ENCODE assay signal across 8 cellular contexts in the genomic region with DNA sequence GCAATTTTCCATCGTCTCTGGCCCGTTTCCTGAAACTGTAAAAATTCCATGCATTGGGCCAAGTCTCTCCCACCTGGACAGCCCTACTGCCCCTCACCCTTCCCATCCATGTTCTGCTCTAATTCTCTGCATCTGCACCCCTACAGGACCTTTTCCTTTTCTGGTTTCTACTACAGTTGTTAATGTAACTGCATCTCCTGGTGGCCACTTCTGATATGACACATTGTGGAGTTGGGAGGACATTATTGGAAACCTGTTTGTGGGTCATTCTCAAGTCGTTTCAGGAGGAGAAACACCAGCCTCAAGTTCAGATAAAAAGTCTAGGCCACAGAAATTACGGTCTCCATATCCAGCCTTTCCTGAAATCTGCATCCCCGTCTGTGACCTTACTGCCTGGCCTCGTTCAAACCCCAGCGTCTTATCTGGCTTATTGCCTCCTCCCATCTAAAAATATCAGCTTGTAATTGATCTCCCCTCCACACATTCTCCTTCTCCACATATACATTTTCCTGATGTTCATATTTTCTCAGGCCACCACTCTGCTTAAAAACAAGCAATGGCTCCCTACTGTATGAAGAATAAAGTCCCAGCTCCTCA. TPM values are rescaled to one million over a fixed set of nuclear protein-coding genes. Genes with fewer than 3 reads are reported as not detected.
DNase-seq lines count a peak whose midpoint lies in the region; ATAC-seq and TF ChIP-seq lines count a peak whose summit lies in the region.

No MANE protein-coding gene starts in this region.

- TF ChIP-seq RAD21 in SK-N-SH (IDR thresholded peaks at IDR 0.05; ENCODE audit: low read length) = peak; percentile 74

- ATAC-seq in HG02798 (IDR thresholded peaks at IDR 0.05; ENCODE audit: poor library complexity, unreplicated experiment) (peak; percentile 55), aorta (ENCODE audit: low FRiP score) (peak; percentile 66), GM18858 (IDR thresholded peaks at IDR 0.05; ENCODE audit: unreplicated experiment) (no peak)

- no peaks in the 10 kb centered on the region for H3K79me1 ChIP-seq in mesenchymal stem cell (replicated peaks; ENCODE audit: low read length, poor library complexity, severe bottlenecking)

- POLR2A ChIA-PET in SK-N-SH (lab: Yijun Ruan, JAX) = no interaction called here

- H3K9me3 ChIP-seq in SK-N-SH = no peaks in the 10 kb centered on the region
- peaks cover 8% of the 10 kb centered on the region for H3K9me3 ChIP-seq in mesenchymal stem cell (ENCODE audit: control insufficient read depth, low read length)
- H3K9me3 ChIP-seq in aorta (ENCODE audit: control insufficient read depth, low read length) = peaks cover 2% of the 10 kb centered on the region

- H3K9ac ChIP-seq in SK-N-SH (no peak overlapping the region), mesenchymal stem cell (ENCODE audit: low read length) (peak overlapping the region; percentile 4)

- H2AFZ ChIP-seq in SK-N-SH (ENCODE audit: low read depth) (no peak overlapping the region), mesenchymal stem cell (ENCODE audit: low read depth, low read length) (no peak overlapping the region)

- H4K20me1 ChIP-seq in SK-N-SH (ENCODE audit: insufficient read depth) = no peaks in the 10 kb centered on the region

- H3K18ac ChIP-seq in mesenchymal stem cell (ENCODE audit: low read depth in 1 of 2, low read length in 2 of 2) = no peak overlapping the region

- no peaks in the 10 kb centered on the region for H3K4me1 ChIP-seq in SK-N-SH (ENCODE audit: control insufficient read depth in 1 of 2, insufficient read depth in 2 of 2, low read depth in 1 of 2, low read length in 1 of 2)
- H3K4me1 ChIP-seq in mesenchymal stem cell (ENCODE audit: control insufficient read depth, insufficient read depth, low read depth, low read length) = no peaks in the 10 kb centered on the region
- H3K4me1 ChIP-seq in aorta (ENCODE audit: control insufficient read depth in 1 of 2, insufficient read depth in 2 of 2, low read length in 2 of 2) = no peaks in the 10 kb centered on the region

- no peak overlapping the region for H3K4me3 ChIP-seq in SK-N-SH (ENCODE audit: low read depth in 2 of 2, low read length in 1 of 2)
- H3K4me3 ChIP-seq in mesenchymal stem cell (ENCODE audit: insufficient read depth in 1 of 2, low read depth in 1 of 2, low read length in 2 of 2) = no peak overlapping the region
- H3K4me3 ChIP-seq in aorta (ENCODE audit: low read length in 2 of 2) = no peak overlapping the region

- peak; percentile 85 for TF ChIP-seq CTCF in SK-N-SH (IDR thresholded peaks at IDR 0.05)

- no peaks in the 10 kb centered on the region for H3K27me3 ChIP-seq in SK-N-SH (ENCODE audit: insufficient read depth)
- H3K27me3 ChIP-seq in mesenchymal stem cell (ENCODE audit: control insufficient read depth in 1 of 2, insufficient read depth in 1 of 2, low read length in 2 of 2) = no peaks in the 10 kb centered on the region
- no peaks in the 10 kb centered on the region for H3K27me3 ChIP-seq in aorta (ENCODE audit: control insufficient read depth in 1 of 2, insufficient read depth in 2 of 2, low read length in 1 of 2)

- H2BK5ac ChIP-seq in mesenchymal stem cell (ENCODE audit: low read depth, low read length, poor library complexity, severe bottlenecking) = no peak overlapping the region

- H3K4me2 ChIP-seq in SK-N-SH = no peak overlapping the region
- H3K4me2 ChIP-seq in mesenchymal stem cell (ENCODE audit: low read length, poor library complexity, severe bottlenecking) = no peak overlapping the region

- H4K8ac ChIP-seq in mesenchymal stem cell (ENCODE audit: low read length) = no peak overlapping the region

- H3K36me3 ChIP-seq in SK-N-SH (replicated peaks in 1 of 2; ENCODE audit: control insufficient read depth in 1 of 2, insufficient read depth in 2 of 2, low read length in 1 of 2) (no peaks in the 10 kb centered on the region), mesenchymal stem cell (ENCODE audit: control insufficient read depth in 1 of 2, insufficient read depth in 2 of 2, low read depth in 1 of 2, low read length in 2 of 2) (no peaks in the 10 kb centered on the region), aorta (ENCODE audit: control insufficient read depth in 1 of 2, insufficient read depth in 2 of 2, low read length in 1 of 2) (no peaks in the 10 kb centered on the region)

- intact Hi-C loops in aorta (cut with DNase I) = no loop called here

- H2BK120ac ChIP-seq in mesenchymal stem cell (ENCODE audit: low read depth, low read length) = no peak overlapping the region

- H2AK5ac ChIP-seq in mesenchymal stem cell (ENCODE audit: low read length, severe bottlenecking) = no peak overlapping the region

- H4K91ac ChIP-seq in mesenchymal stem cell (ENCODE audit: low read length) = no peak overlapping the region

- H3K79me2 ChIP-seq in SK-N-SH (ENCODE audit: insufficient read depth) = no peaks in the 10 kb centered on the region

- no peaks in the 10 kb centered on the region for H3K9me2 ChIP-seq in SK-N-SH

- no peak for TF ChIP-seq EP300 in SK-N-SH (IDR thresholded peaks at IDR 0.05; ENCODE audit: borderline replicate concordance in 1 of 2, low read depth in 1 of 2, low read length in 1 of 2)

- H3K23ac ChIP-seq in mesenchymal stem cell (ENCODE audit: low read length in 2 of 2) = no peak overlapping the region

- H3F3A ChIP-seq in SK-N-SH (replicated peaks; ENCODE audit: insufficient read depth) = no peaks in the 10 kb centered on the region

- no peak overlapping the region for H2BK15ac ChIP-seq in mesenchymal stem cell (ENCODE audit: low read depth, poor library complexity, severe bottlenecking)

- no peak overlapping the region for H3K14ac ChIP-seq in mesenchymal stem cell (ENCODE audit: low read length in 2 of 2)

- no peak overlapping the region for H2BK12ac ChIP-seq in mesenchymal stem cell (ENCODE audit: low read length in 2 of 2)

- H3K27ac ChIP-seq in SK-N-SH (ENCODE audit: low read depth in 2 of 2, low read length in 1 of 2) = no peak overlapping the region
- no peak overlapping the region for H3K27ac ChIP-seq in mesenchymal stem cell (ENCODE audit: low read length, poor library complexity, severe bottlenecking)
- no peak overlapping the region for H3K27ac ChIP-seq in aorta (ENCODE audit: low read depth in 1 of 2, low read length in 2 of 2)

- no peak overlapping the region for H3K4ac ChIP-seq in mesenchymal stem cell (ENCODE audit: low read depth in 1 of 2, low read length in 2 of 2)

- DNase-seq in NCI-H524 (lab: John Stamatoyannopoulos, UW) (peak; percentile 11 to 43), NCI-H524 treated with DMSO at 0.1 percent for 48 hours (lab: John Stamatoyannopoulos, UW) (no peak), SK-N-SH (peak; percentile 46), ecto neural progenitor cell (ENCODE audit: low spot score) (peak; percentile 61), mesenchymal stem cell (peak; percentile 70), aorta (no peak)

- CTCF ChIA-PET in SK-N-SH (lab: Yijun Ruan, JAX) = interaction anchor here (0.9 to 2.9 kb wide), 7 partner anchors 18 to 318 kb away, joined by 3 to 20 read pairs (median 4); no protein-coding TSS in a partner anchor

- WGBS in SK-N-SH (ENCODE audit: low lambda C conversion rate) = 48% methylated on average over 7 of the region's 7 CpGs
- WGBS in mesenchymal stem cell = 71% methylated on average over 7 of the region's 7 CpGs
- WGBS in aorta, 2 donors = 64 to 66% methylated on average over 7 of the region's 7 CpGs

TF ChIP-seq in SK-N-SH, 30 proteins besides CTCF, POLR2A, EP300 and RAD21:
- TF ChIP-seq TAF1 (IDR thresholded peaks at IDR 0.05; ENCODE audit: borderline replicate concordance, low read depth, low read length) (no peak), SMC3 (IDR thresholded peaks at IDR 0.05; ENCODE audit: low read depth, low read length) (peak; percentile 74)

RNA-seq across cellular contexts. Expression of a gene that starts 37.6 kb away (rescaled TPM):
- polyA plus RNA-seq in SK-N-SH (2012; rRNA removed) = 67.4 and 111 TPM in 2 replicates
- polyA plus RNA-seq in SK-N-SH (2012; cell fraction: cytosol; rRNA removed) = 53.2 and 70.1 TPM in 2 replicates
- 77.6 and 144 TPM in 2 replicates for polyA plus RNA-seq in SK-N-SH (2012; cell fraction: nucleus; rRNA removed)
- 110 TPM for polyA plus RNA-seq in mesenchymal stem cell (2013, experiment 1 of 2)
- 171 TPM for polyA plus RNA-seq in mesenchymal stem cell (2013, experiment 2 of 2)
- total RNA-seq in aorta = 100 to 1,000 TPM; 593 to 594 TPM
- 10 to 100 TPM; 32.6 to 39.4 TPM for polyA plus RNA-seq in aorta

Comparison
In these comparisons a context has a peak if more than half of its experiments do, and no peak if none do; other contexts are left out.
1. DNase-seq: peak in NCI-H524 (2 of 2), SK-N-SH (single experiment), ecto neural progenitor cell (single experiment) and mesenchymal stem cell (single experiment); none in NCI-H524 treated with DMSO at 0.1 percent for 48 hours (single experiment) and aorta (0 of 2).